In genomic region chr20:32474009-32474716, GRCh38 we compare ENCODE assay signal across 1 cellular context.
TF ChIP-seq lines count a peak whose summit lies in the region.

No MANE protein-coding gene starts in this region.

TF ChIP-seq in HepG2, 621 proteins besides CTCF, POLR2A, EP300 and RAD21 (continued from another document and continues in another):
- TF ChIP-seq USF2 (IDR thresholded peaks at IDR 0.05; ENCODE audit: low read depth, low read length) (no peak; the same call in 1 of the 2 replicates), USF2 (CRISPR knock-in tag; IDR thresholded peaks at IDR 0.05; ENCODE audit: borderline replicate concordance) (0 out of 2 replicates have a peak, but pooled peaks have one; percentile 54), TGIF2 (CRISPR knock-in tag; IDR thresholded peaks at IDR 0.05) (no peak), PCBP2 (optimal IDR thresholded peaks at IDR 0.05; ENCODE audit: low read depth, low read length, poor library complexity, severe bottlenecking) (no peak), SP4 (CRISPR knock-in tag; IDR thresholded peaks at IDR 0.05) (peak; percentile 61; the same call in 1 of the 2 replicates), TAF15 (IDR thresholded peaks at IDR 0.05; ENCODE audit: low read depth, low read length, poor library complexity, severe bottlenecking) (peak; percentile 58), DR1 (CRISPR knock-in tag; IDR thresholded peaks at IDR 0.05) (peak; percentile 42; the same call in 1 of the 2 replicates), THAP9 (CRISPR knock-in tag; IDR thresholded peaks at IDR 0.05; ENCODE audit: borderline replicate concordance) (no peak), THAP8 (CRISPR knock-in tag; IDR thresholded peaks at IDR 0.05; ENCODE audit: borderline replicate concordance) (no peak), PHF8 (CRISPR knock-in tag; IDR thresholded peaks at IDR 0.05) (no peak; the same call in 1 of the 2 replicates), E2F2 (CRISPR knock-in tag; IDR thresholded peaks at IDR 0.05; ENCODE audit: borderline replicate concordance) (no peak), POLR2AphosphoS5 (IDR thresholded peaks at IDR 0.05; ENCODE audit: low read depth, low read length) (no peak), KLF15 (CRISPR knock-in tag; IDR thresholded peaks at IDR 0.05; ENCODE audit: borderline replicate concordance) (no peak; the same call in 1 of the 2 replicates), NFATC3 (CRISPR knock-in tag; IDR thresholded peaks at IDR 0.05) (no peak; the same call in 1 of the 2 replicates), GFI1 (CRISPR knock-in tag; IDR thresholded peaks at IDR 0.05; ENCODE audit: borderline replicate concordance) (peak; percentile 51; the same call in 1 of the 2 replicates), ZNF770 (CRISPR knock-in tag; IDR thresholded peaks at IDR 0.05) (0 out of 2 replicates have a peak, but pooled peaks have one; percentile 15), ATAD3A (CRISPR knock-in tag; IDR thresholded peaks at IDR 0.05) (no peak), UBTF (CRISPR knock-in tag; IDR thresholded peaks at IDR 0.05) (0 out of 2 replicates have a peak, but pooled peaks have one; percentile 3), LCORL (IDR thresholded peaks at IDR 0.05) (no peak), LCORL (CRISPR knock-in tag; IDR thresholded peaks at IDR 0.05) (no peak), ZNF17 (CRISPR knock-in tag; IDR thresholded peaks at IDR 0.05) (no peak), ZNF33B (CRISPR knock-in tag; IDR thresholded peaks at IDR 0.05) (no peak; the same call in 1 of the 2 replicates), ZNF260 (CRISPR knock-in tag; IDR thresholded peaks at IDR 0.05; ENCODE audit: borderline replicate concordance, low read depth) (no peak), NR1H2 (CRISPR knock-in tag; IDR thresholded peaks at IDR 0.05; ENCODE audit: borderline replicate concordance, low read depth) (no peak), PAWR (CRISPR knock-in tag; IDR thresholded peaks at IDR 0.05; ENCODE audit: borderline replicate concordance) (no peak), NFRKB (IDR thresholded peaks at IDR 0.05) (no peak), MLLT10 (CRISPR knock-in tag; IDR thresholded peaks at IDR 0.05) (no peak), HMG20A (CRISPR knock-in tag; IDR thresholded peaks at IDR 0.05; ENCODE audit: borderline replicate concordance) (no peak), PATZ1 (CRISPR knock-in tag; IDR thresholded peaks at IDR 0.05) (peak; percentile 8; the same call in 1 of the 2 replicates), ARNT2 (CRISPR knock-in tag; IDR thresholded peaks at IDR 0.05; ENCODE audit: low read depth) (no peak), HMGA1 (CRISPR knock-in tag; conservative IDR thresholded peaks at IDR 0.05) (no peak), ZNF234 (CRISPR knock-in tag; conservative IDR thresholded peaks at IDR 0.05) (no peak), ZNF276 (CRISPR knock-in tag; IDR thresholded peaks at IDR 0.05; ENCODE audit: low read depth) (no peak), ZFP41 (CRISPR knock-in tag; IDR thresholded peaks at IDR 0.05; ENCODE audit: borderline replicate concordance) (peak; percentile 18; the same call in 1 of the 2 replicates), ZSCAN22 (CRISPR knock-in tag; IDR thresholded peaks at IDR 0.05) (no peak), ZNF841 (CRISPR knock-in tag; IDR thresholded peaks at IDR 0.05; ENCODE audit: borderline replicate concordance) (no peak), HOXA5 (CRISPR knock-in tag; IDR thresholded peaks at IDR 0.05) (no peak), ZBTB39 (CRISPR knock-in tag; IDR thresholded peaks at IDR 0.05) (0 out of 2 replicates have a peak, but pooled peaks have one; percentile 9), SMYD3 (CRISPR knock-in tag; IDR thresholded peaks at IDR 0.05) (no peak), PHF5A (CRISPR knock-in tag; IDR thresholded peaks at IDR 0.05; ENCODE audit: low read depth, unreplicated experiment) (no peak), ZSCAN12 (CRISPR knock-in tag; IDR thresholded peaks at IDR 0.05) (no peak; the same call in 1 of the 2 replicates), RNF2 (conservative IDR thresholded peaks at IDR 0.05; ENCODE audit: low read depth) (no peak), BRF2 (CRISPR knock-in tag; IDR thresholded peaks at IDR 0.05) (no peak), ZSCAN21 (CRISPR knock-in tag; IDR thresholded peaks at IDR 0.05; ENCODE audit: borderline replicate concordance) (peak; percentile 66; the same call in 1 of the 2 replicates), ZNF772 (CRISPR knock-in tag; IDR thresholded peaks at IDR 0.05) (no peak)
